21 cellular contexts compared by ENCODE assay signal in the genomic region with DNA sequence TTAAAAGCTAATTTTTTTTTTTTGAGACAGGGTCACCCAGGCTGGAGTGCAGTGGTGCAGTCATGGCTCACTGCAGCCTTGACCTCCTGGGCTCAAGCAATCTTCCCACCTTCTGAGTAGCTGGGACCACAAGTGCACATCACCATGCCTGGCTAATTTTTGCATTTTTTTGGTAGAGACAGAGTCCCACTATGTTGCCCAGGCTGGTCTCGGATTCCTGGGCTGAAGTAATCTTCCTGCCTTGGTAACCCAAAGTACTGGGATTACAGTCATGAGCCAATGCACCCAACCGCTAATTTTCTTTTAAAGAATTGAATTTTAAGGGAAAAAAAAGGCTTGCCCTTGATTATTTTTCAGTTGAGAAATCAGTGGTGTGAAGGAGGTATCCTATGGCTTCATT.
DNase-seq lines count a peak whose midpoint lies in the region; ATAC-seq and TF ChIP-seq lines count a peak whose summit lies in the region.
"Had no signal": no experiment of that assay in that cellular context is flagged by ENCODE, and none has a peak within 500 bp of the region (broad histone marks: within the 10 kb centered on the region; RNA-seq: fewer than 3 reads in every experiment).

No MANE protein-coding gene starts in this region.

- TF ChIP-seq CTCF in nephron progenitor cell (IDR thresholded peaks at IDR 0.05) = no peak

- peaks cover 12% of the 10 kb centered on the region for H3K4me1 Mint-ChIP-seq in nephron progenitor cell
- H3K4me1 Mint-ChIP-seq: CD4-positive, alpha-beta memory T cell had no signal

- H3K27ac ChIP-seq in epithelial cell of prostate = peak overlapping the region; percentile 31
- H3K27ac ChIP-seq: A549, GM23248 had no signal

- DNase-seq in epithelial cell of prostate (ENCODE audit: low read depth, low spot score) (no peak), glomerular visceral epithelial cell (ENCODE audit: extremely low spot score) (peak; percentile 52), kidney tubule cell (ENCODE audit: low spot score) (peak; percentile 18), nephron progenitor cell (no peak), SW 1271 (lab: John Stamatoyannopoulos, UW) (no peak), NCI-H2107 treated with DMSO at 0.1 percent for 48 hours (lab: John Stamatoyannopoulos, UW; ENCODE audit: unreplicated experiment) (no peak)
- no peak for DNase-seq in stimulated activated CD4-positive, alpha-beta T cell treated with anti-CD3 and anti-CD28 coated beads, Interleukin-4, amount 100 ng/mL, for 24 hours
- DNase-seq: 8988T; ACHN; AML-193; C1 segment of cervical spinal cord; Calu3; CD4-positive, alpha-beta memory T cell; COR-L47; DMS53; DND-41; GM23248; H7; HCEC 1CT had no signal

- H3K36me3 Mint-ChIP-seq in nephron progenitor cell (ENCODE audit: low read depth) = no peaks in the 10 kb centered on the region
- H3K36me3 Mint-ChIP-seq: CD4-positive, alpha-beta memory T cell had no signal

- ATAC-seq in HG02970 (IDR thresholded peaks at IDR 0.05; ENCODE audit: low FRiP score, unreplicated experiment) = no peak
- ATAC-seq: A549 had no signal

- H3K27ac Mint-ChIP-seq in nephron progenitor cell = peak overlapping the region; percentile 48
- H3K27ac Mint-ChIP-seq: CD4-positive, alpha-beta memory T cell had no signal

- H3K27me3 Mint-ChIP-seq in nephron progenitor cell (ENCODE audit: low read depth, poor library complexity) = peaks cover 3% of the 10 kb centered on the region
- H3K27me3 Mint-ChIP-seq: CD4-positive, alpha-beta memory T cell had no signal

- peaks cover 9% of the 10 kb centered on the region for H3K9me3 Mint-ChIP-seq in nephron progenitor cell

- no peak overlapping the region for H3K4me3 Mint-ChIP-seq in nephron progenitor cell

Comparison
In these comparisons a context has a peak if more than half of its experiments do, and no peak if none do; other contexts are left out.
1. DNase-seq: peak in glomerular visceral epithelial cell (single experiment) and kidney tubule cell (single experiment); none in epithelial cell of prostate (single experiment), nephron progenitor cell (single experiment), SW 1271 (0 of 2), stimulated activated CD4-positive, alpha-beta T cell treated with anti-CD3 and anti-CD28 coated beads, Interleukin-4, amount 100 ng/mL, for 24 hours (single experiment) and NCI-H2107 treated with DMSO at 0.1 percent for 48 hours (single experiment).